Comparison of ENCODE assay signal across 1 cellular context in genomic region chr10:71729023-71729649, GRCh38.
TF ChIP-seq lines count a peak whose summit lies in the region.

No MANE protein-coding gene starts in this region.

TF ChIP-seq in GM12878, 131 proteins besides CTCF, POLR2A, EP300 and RAD21 (continued from another document):
- TF ChIP-seq PRDM15 (CRISPR knock-in tag; IDR thresholded peaks at IDR 0.05) (no peak), NKRF (conservative IDR thresholded peaks at IDR 0.05) (no peak), SP1 (IDR thresholded peaks at IDR 0.05; ENCODE audit: low read depth, low read length) (no peak), TARDBP (IDR thresholded peaks at IDR 0.05; ENCODE audit: borderline replicate concordance) (no peak), BCL11A (IDR thresholded peaks at IDR 0.05; ENCODE audit: low read depth, low read length) (no peak), CEBPZ (IDR thresholded peaks at IDR 0.05; ENCODE audit: low read depth, low read length) (no peak), HSF1 (IDR thresholded peaks at IDR 0.05; ENCODE audit: low read depth, low read length) (no peak), JUND (IDR thresholded peaks at IDR 0.05; ENCODE audit: low read depth, low read length) (no peak), ETV6 (conservative IDR thresholded peaks at IDR 0.05 in 1 of 2, IDR thresholded peaks at IDR 0.05 in 1 of 2; ENCODE audit: borderline replicate concordance in 1 of 2, low read depth in 1 of 2) (no peak)
